ENCODE assay signal across 9 cellular contexts in genomic region chr1:175317309-175317708, GRCh38.
DNase-seq lines count a peak whose midpoint lies in the region; ATAC-seq, FAIRE-seq and TF ChIP-seq lines count a peak whose summit lies in the region.
"Had no signal": no experiment of that assay in that cellular context is flagged by ENCODE, and none has a peak within 500 bp of the region (broad histone marks: within the 10 kb centered on the region; RNA-seq: fewer than 3 reads in every experiment).

No MANE protein-coding gene starts in this region.

- H3K27ac ChIP-seq in liver (ENCODE audit: low read depth in 1 of 2, low read length in 2 of 2) (no peak overlapping the region), HepG2 (ENCODE audit: extremely low read length, insufficient read depth, low read length) (no peak overlapping the region), WERI-Rb-1 (no peak overlapping the region), heart right ventricle (peak overlapping the region in 7 of 10 donors; percentile 30 to 67 (median 58))
- H3K27ac ChIP-seq: SJCRH30 had no signal

- no peaks in the 10 kb centered on the region for H3K27me3 ChIP-seq in liver (ENCODE audit: control insufficient read depth in 4 of 4, insufficient read depth in 4 of 4, low read length in 3 of 4)
- peaks cover 1 to 8% of the 10 kb centered on the region in 2 experiments; a peak in 2 of 5 replicates for H3K27me3 ChIP-seq in HepG2 (ENCODE audit: control insufficient read depth in 1 of 2, insufficient read depth in 2 of 2, low read length in 2 of 2)
- no peaks in the 10 kb centered on the region for H3K27me3 ChIP-seq in WERI-Rb-1 (ENCODE audit: insufficient read depth, low read depth, severe bottlenecking)
- H3K27me3 ChIP-seq in heart right ventricle, result no peaks in the 10 kb centered on the region
- H3K27me3 ChIP-seq: SJCRH30 had no signal

- H4K20me1 ChIP-seq in HepG2 (ENCODE audit: insufficient read depth, low read length), result no peaks in the 10 kb centered on the region

- no peak for TF ChIP-seq POLR2A in HepG2 (IDR thresholded peaks at IDR 0.05; ENCODE audit: insufficient read depth in 1 of 2, low read depth in 2 of 2, low read length in 2 of 2)

- H3K27me3 Mint-ChIP-seq in type B pancreatic cell, result peaks cover 9% of the 10 kb centered on the region

- H3K9me3 ChIP-seq in liver (ENCODE audit: control insufficient read depth in 4 of 4, low read length in 3 of 4) (no peaks in the 10 kb centered on the region), HepG2 (ENCODE audit: low read length) (no peaks in the 10 kb centered on the region), WERI-Rb-1 (ENCODE audit: severe bottlenecking) (no peaks in the 10 kb centered on the region), heart right ventricle (no peaks in the 10 kb centered on the region)
- H3K9me3 ChIP-seq: SJCRH30 had no signal

- TF ChIP-seq CTCF in liver (IDR thresholded peaks at IDR 0.05; ENCODE audit: low read depth, low read length, missing input control) (peak; percentile 29), HepG2 (CRISPR knock-in tag; IDR thresholded peaks at IDR 0.05) (no peak), WERI-Rb-1 (IDR thresholded peaks at IDR 0.05; ENCODE audit: low read depth, low read length) (peak; percentile 57), heart right ventricle (IDR thresholded peaks at IDR 0.05) (peak in 7 of 9 donors; percentile 31 to 51 (median 37)), type B pancreatic cell (conservative IDR thresholded peaks at IDR 0.05) (peak; percentile 65)

- peak overlapping the region; percentile 8 for H3K27ac Mint-ChIP-seq in type B pancreatic cell

- no peak overlapping the region for H3K4me3 Mint-ChIP-seq in type B pancreatic cell

- intact Hi-C loops in HepG2 (cut with micrococcal nuclease; ENCODE audit: unreplicated experiment), result no loop called here
- intact Hi-C loops in heart right ventricle (cut with DNase I), result loop anchor here in 9 of 10 donors (5.0 to 10.0 kb wide), 8 partner anchors 40 to 755 kb away; partner anchors contain the start of gene MRPS14 (in 1 of the 9)

- no peak overlapping the region for H3K4me2 ChIP-seq in HepG2 (ENCODE audit: low read depth, low read length)

- BruUV-seq in HepG2 (replicated peaks; lab: Mats Ljungman, UMichigan), result no TSS peak

- H3K36me3 ChIP-seq in liver (ENCODE audit: control insufficient read depth in 4 of 4, insufficient read depth in 3 of 4, low read depth in 1 of 4, low read length in 3 of 4), result no peaks in the 10 kb centered on the region
- no peaks in the 10 kb centered on the region for H3K36me3 ChIP-seq in HepG2 (replicated peaks in 1 of 2; ENCODE audit: control insufficient read depth in 1 of 2, insufficient read depth in 2 of 2, low read length in 2 of 2)
- H3K36me3 ChIP-seq in WERI-Rb-1, result no peaks in the 10 kb centered on the region
- H3K36me3 ChIP-seq in heart right ventricle, result no peaks in the 10 kb centered on the region
- H3K36me3 ChIP-seq: SJCRH30 had no signal

- in situ Hi-C loops in HepG2 (cut with HindIII; ENCODE audit: extremely low pct_ligation_motif_present, low pct_unique_long_range_greater_than_20kb), result no loop called here

- CTCF ChIA-PET in HepG2 (lab: Yijun Ruan, JAX; ENCODE audit: low intra/inter-chr PET ratio, low total read pairs), result interaction anchor here (1.3 to 4.7 kb wide), 2 partner anchors 163 to 165 kb away, joined by 3 to 47 read pairs; no protein-coding TSS in a partner anchor

- TF ChIP-seq RAD21 in liver (IDR thresholded peaks at IDR 0.05) (peak in 1 of 2 donors; percentile 24), HepG2 (CRISPR knock-in tag; IDR thresholded peaks at IDR 0.05) (no peak)

- no peaks in the 10 kb centered on the region for H3K36me3 Mint-ChIP-seq in type B pancreatic cell

- no peaks in the 10 kb centered on the region for H3K9me3 Mint-ChIP-seq in type B pancreatic cell

- no peak for DNase-seq in HepG2 (ENCODE audit: low spot score)
- no peak for DNase-seq in WERI-Rb-1
- DNase-seq in heart right ventricle, result peak in 1 of 2 donors; percentile 18
- no peak for DNase-seq in type B pancreatic cell (ENCODE audit: extremely low spot score, unreplicated experiment)
- DNase-seq in activated effector memory CD4-positive, alpha-beta T cell treated with anti-CD3 and anti-CD28 coated beads, Interleukin-2, amount 50 U/mL, for 16 hours, result no peak
- no peak for DNase-seq in activated CD8-positive, alpha-beta memory T cell treated with anti-CD3 and anti-CD28 coated beads, Interleukin-2, amount 50 U/mL, for 4 hours
- no peak for DNase-seq in NCI-H2171 treated with DMSO at 0.1 percent for 48 hours (lab: John Stamatoyannopoulos, UW)

- ATAC-seq in HepG2 (no peak), heart right ventricle (peak in 3 of 8 donors; percentile 5 to 19 (median 6))

- POLR2A ChIA-PET in HepG2 (lab: Yijun Ruan, JAX), result no interaction called here

- H2AFZ ChIP-seq in HepG2 (ENCODE audit: low read length), result no peak overlapping the region

- H3K4me3 ChIP-seq in liver (ENCODE audit: low read depth in 1 of 3, low read length in 3 of 3) (no peak overlapping the region), HepG2 (replicated peaks in 1 of 3; ENCODE audit: insufficient read depth in 1 of 3, low read depth in 2 of 3, low read length in 3 of 3) (no peak overlapping the region), WERI-Rb-1 (ENCODE audit: low read depth, low read length) (no peak overlapping the region), heart right ventricle (no peak overlapping the region)
- H3K4me3 ChIP-seq: SJCRH30 had no signal

- H3K4me1 ChIP-seq in liver (ENCODE audit: control insufficient read depth in 4 of 4, insufficient read depth in 4 of 4, low read length in 3 of 4) (peaks cover 0 to 4% (median 0%) of the 10 kb centered on the region in 4 donors), HepG2 (ENCODE audit: insufficient read depth, low read length) (no peaks in the 10 kb centered on the region), heart right ventricle (peaks cover 3 to 37% (median 25%) of the 10 kb centered on the region in 9 donors)
- H3K4me1 ChIP-seq: SJCRH30 had no signal

- no peak for TF ChIP-seq EP300 in HepG2 (IDR thresholded peaks at IDR 0.05; ENCODE audit: low read depth in 2 of 2, low read length in 2 of 2)
- no peak for TF ChIP-seq EP300 in HepG2 (CRISPR knock-in tag; IDR thresholded peaks at IDR 0.05; ENCODE audit: borderline replicate concordance)

- FAIRE-seq in HepG2 (lab: Jason Lieb, UNC), result no peak

- H3K79me2 ChIP-seq in HepG2 (ENCODE audit: insufficient read depth, low read length), result no peaks in the 10 kb centered on the region

- H3K9ac ChIP-seq in liver (ENCODE audit: low read depth in 1 of 2, low read length in 2 of 2) (no peak overlapping the region), HepG2 (ENCODE audit: insufficient read depth, low read depth, low read length) (no peak overlapping the region)

- H3K4me1 Mint-ChIP-seq in type B pancreatic cell (ENCODE audit: unreplicated experiment), result no peaks in the 10 kb centered on the region

TF ChIP-seq in liver, 16 proteins besides CTCF, POLR2A, EP300 and RAD21 (continues in another document):
- TF ChIP-seq HNF4A (conservative IDR thresholded peaks at IDR 0.05) (no peak), YY1 (IDR thresholded peaks at IDR 0.05) (no peak), NR2F2 (IDR thresholded peaks at IDR 0.05) (no peak), TAF1 (conservative IDR thresholded peaks at IDR 0.05) (no peak), ATF3 (IDR thresholded peaks at IDR 0.05) (no peak), FOXA1 (IDR thresholded peaks at IDR 0.05) (no peak)

TF ChIP-seq in HepG2, 621 proteins besides CTCF, POLR2A, EP300 and RAD21 (continues in another document):
- TF ChIP-seq SRY (CRISPR knock-in tag; IDR thresholded peaks at IDR 0.05), result no peak
- TF ChIP-seq NFYC (CRISPR knock-in tag; IDR thresholded peaks at IDR 0.05), result no peak
- TF ChIP-seq ZZZ3 (CRISPR knock-in tag; IDR thresholded peaks at IDR 0.05; ENCODE audit: borderline replicate concordance), result no peak
- no peak for TF ChIP-seq GFI1 (CRISPR knock-in tag; IDR thresholded peaks at IDR 0.05; ENCODE audit: borderline replicate concordance)
- no peak for TF ChIP-seq ZNF660 (CRISPR knock-in tag; IDR thresholded peaks at IDR 0.05; ENCODE audit: borderline replicate concordance, low read depth)
- TF ChIP-seq BATF2 (CRISPR knock-in tag; IDR thresholded peaks at IDR 0.05), result no peak
- no peak for TF ChIP-seq ARID5B (CRISPR knock-in tag; IDR thresholded peaks at IDR 0.05)
- TF ChIP-seq ELF3 (CRISPR knock-in tag; IDR thresholded peaks at IDR 0.05), result no peak
- TF ChIP-seq AKAP8 (CRISPR knock-in tag; IDR thresholded peaks at IDR 0.05), result no peak
- no peak for TF ChIP-seq ZSCAN31 (CRISPR knock-in tag; IDR thresholded peaks at IDR 0.05; ENCODE audit: low read depth)
- no peak for TF ChIP-seq SRF (IDR thresholded peaks at IDR 0.05; ENCODE audit: low read depth, low read length)

Comparison
In these comparisons a context has a peak if more than half of its experiments do, and no peak if none do; other contexts are left out.
1. H3K27ac ChIP-seq: peak in heart right ventricle (7 of 10); none in liver (0 of 2), HepG2 (single experiment) and WERI-Rb-1 (single experiment).